In the genomic region with DNA sequence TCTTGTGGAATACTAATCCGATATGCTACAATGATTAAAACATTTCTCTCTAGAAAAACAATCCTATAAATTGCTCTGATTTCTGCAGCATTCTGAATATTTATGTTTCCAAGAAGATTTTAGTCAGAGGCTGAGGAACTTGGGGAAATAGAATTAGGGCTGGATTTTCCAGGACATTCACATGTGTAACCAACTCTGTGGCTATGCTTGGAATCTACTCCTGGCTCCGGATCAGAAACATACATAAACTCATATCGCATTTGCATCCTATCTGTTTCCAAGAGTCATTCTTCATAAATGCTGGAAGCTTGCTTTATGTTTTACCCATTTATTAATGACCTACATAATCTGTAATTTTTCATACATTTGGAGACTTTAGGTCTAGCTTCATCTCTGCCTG, we compare ENCODE assay signal across 16 cellular contexts.
A peak's percentile ranks its signal among the peaks of the same experiment; 100 is the strongest.
DNase-seq lines count a peak whose midpoint lies in the region; TF ChIP-seq lines count a peak whose summit lies in the region.
"Had no signal": no experiment of that assay in that cellular context is flagged by ENCODE, and none has a peak within 500 bp of the region (broad histone marks: within the 10 kb centered on the region; RNA-seq: fewer than 3 reads in every experiment).

No MANE protein-coding gene starts in this region.

- H3K27ac Mint-ChIP-seq in nephron (peak overlapping the region; percentile 29 to 87 (median 82)), MCF 10A (ENCODE audit: low read depth, unreplicated experiment) (no peak overlapping the region)
- H3K27ac Mint-ChIP-seq: CD4-positive, alpha-beta T cell had no signal

- no peak overlapping the region for H3K4me3 Mint-ChIP-seq in nephron
- H3K4me3 Mint-ChIP-seq in MCF 10A (ENCODE audit: unreplicated experiment), result no peak overlapping the region
- H3K4me3 Mint-ChIP-seq: CD4-positive, alpha-beta T cell had no signal

- H3K36me3 Mint-ChIP-seq in nephron (ENCODE audit: low read depth), result no peaks in the 10 kb centered on the region
- H3K36me3 Mint-ChIP-seq in MCF 10A (ENCODE audit: insufficient read depth, unreplicated experiment), result no peaks in the 10 kb centered on the region

- POLR2A ChIA-PET in MCF 10A (lab: Yijun Ruan, JAX), result no interaction called here

- CTCF ChIA-PET in MCF 10A (lab: Yijun Ruan, JAX), result interaction anchor here (1.7 kb wide), 1 partner anchor 17 kb away, joined by 5 read pairs; no protein-coding TSS in a partner anchor

- H3K4me3 ChIP-seq in dorsolateral prefrontal cortex, result no peak overlapping the region

- peak; percentile 37 for DNase-seq in EL
- peak; percentile 16 for DNase-seq in amniotic epithelial cell (ENCODE audit: low read depth)
- DNase-seq in dedifferentiated amniotic fluid mesenchymal stem cell (ENCODE audit: extremely low spot score), result peak; percentile 48
- no peak for DNase-seq in NCI-H82 (lab: John Stamatoyannopoulos, UW)
- no peak for DNase-seq in stimulated activated CD4-positive, alpha-beta T cell treated with anti-CD3 and anti-CD28 coated beads, Interleukin-2, amount 100 ng/mL, for 24 hours
- no peak for DNase-seq in MCF 10A (ENCODE audit: unreplicated experiment)
- DNase-seq in dorsolateral prefrontal cortex, result no peak
- DNase-seq: CD4-positive, alpha-beta T cell; DMS153; KG1; MV-4-11; NCI-H1694 treated with DMSO at 0.1 percent for 48 hours; NCI-H2107; NCI-H524; SHP77 had no signal

- H3K4me1 Mint-ChIP-seq in nephron (peaks cover 39% of the 10 kb centered on the region), MCF 10A (ENCODE audit: insufficient read depth, unreplicated experiment) (no peaks in the 10 kb centered on the region)

- no TSS peak for BruUV-seq in MCF 10A (replicated peaks; lab: Mats Ljungman, UMichigan)

- intact Hi-C loops in MCF 10A (cut with micrococcal nuclease), result no loop called here
- intact Hi-C loops in dorsolateral prefrontal cortex (cut with DNase I), result no loop called here

- TF ChIP-seq CTCF in nephron (IDR thresholded peaks at IDR 0.05; ENCODE audit: unreplicated experiment in 3 of 3), result no peak
- TF ChIP-seq CTCF in MCF 10A (IDR thresholded peaks at IDR 0.05; ENCODE audit: unreplicated experiment), result no peak
- TF ChIP-seq CTCF in dorsolateral prefrontal cortex (IDR thresholded peaks at IDR 0.05 in 54 of 56, conservative IDR thresholded peaks at IDR 0.05 in 2 of 56; ENCODE audit: low read depth in 1 of 56, partially characterized antibody in 56 of 56), result no peak

- H3K27ac ChIP-seq in dorsolateral prefrontal cortex, result no peak overlapping the region

- H3K9me3 Mint-ChIP-seq in nephron (no peaks in the 10 kb centered on the region), MCF 10A (ENCODE audit: unreplicated experiment) (no peaks in the 10 kb centered on the region)
- H3K9me3 Mint-ChIP-seq: CD4-positive, alpha-beta T cell had no signal

- H3K27me3 ChIP-seq in dorsolateral prefrontal cortex, result no peaks in the 10 kb centered on the region

- no peaks in the 10 kb centered on the region for H3K27me3 Mint-ChIP-seq in nephron (ENCODE audit: low read depth)
- H3K27me3 Mint-ChIP-seq in MCF 10A (ENCODE audit: insufficient read depth, unreplicated experiment), result no peaks in the 10 kb centered on the region
- H3K27me3 Mint-ChIP-seq: CD4-positive, alpha-beta T cell had no signal

Comparison
In these comparisons a context has a peak if more than half of its experiments do, and no peak if none do; other contexts are left out.
1. DNase-seq: peak in EL (single experiment), amniotic epithelial cell (single experiment) and dedifferentiated amniotic fluid mesenchymal stem cell (single experiment); none in NCI-H82 (single experiment), stimulated activated CD4-positive, alpha-beta T cell treated with anti-CD3 and anti-CD28 coated beads, Interleukin-2, amount 100 ng/mL, for 24 hours (0 of 2), MCF 10A (single experiment) and dorsolateral prefrontal cortex (0 of 10).